ENCODE assay signal across 16 cellular contexts in the genomic region with DNA sequence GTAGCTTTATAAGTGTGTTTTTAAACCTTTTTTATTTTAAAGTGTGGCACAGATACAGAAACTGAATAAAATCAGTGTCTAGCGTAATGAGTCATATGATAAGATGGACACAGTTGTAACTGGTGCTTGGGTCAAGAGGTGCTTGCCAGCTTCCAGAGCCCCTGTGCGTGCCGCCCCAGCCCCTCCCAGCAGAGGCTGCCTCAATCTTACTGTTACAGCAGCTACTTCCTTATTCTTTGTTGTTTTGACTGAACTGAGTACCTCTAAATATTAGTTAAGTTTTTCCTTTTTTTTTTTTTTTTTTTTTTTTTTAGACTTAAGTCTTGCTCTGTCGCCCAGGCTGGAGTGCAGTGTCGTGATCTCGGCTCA. TPM values are rescaled to one million over a fixed set of nuclear protein-coding genes. Genes with fewer than 3 reads are reported as not detected.
DNase-seq lines count a peak whose midpoint lies in the region; FAIRE-seq and TF ChIP-seq lines count a peak whose summit lies in the region.
"Had no signal": no experiment of that assay in that cellular context is flagged by ENCODE, and none has a peak within 500 bp of the region (broad histone marks: within the 10 kb centered on the region; RNA-seq: fewer than 3 reads in every experiment).

No MANE protein-coding gene starts in this region.

- peaks cover 50% of the 10 kb centered on the region for H4K20me1 ChIP-seq in PC-9 (ENCODE audit: insufficient read depth)

- H3K4me3 ChIP-seq in PC-9 = no peak overlapping the region
- H3K4me3 ChIP-seq: transverse colon had no signal

- FAIRE-seq in HTR-8/SVneo (lab: Jason Lieb, UNC) = no peak
- FAIRE-seq: frontal cortex, TTC549 had no signal

- TF ChIP-seq CTCF in PC-9 (conservative IDR thresholded peaks at IDR 0.05) = no peak

- H3K36me3 ChIP-seq in KOPT-K1 (ENCODE audit: insufficient read depth, low read length) (peaks cover 11% of the 10 kb centered on the region; the same call in 1 of the 2 replicates), PC-9 (ENCODE audit: low read depth) (peaks cover 25% of the 10 kb centered on the region)

- H3K79me2 ChIP-seq in PC-9 (ENCODE audit: low read depth) = peaks cover 98% of the 10 kb centered on the region

- H2AFZ ChIP-seq in PC-9 = no peak overlapping the region

- no peaks in the 10 kb centered on the region for H3K27me3 ChIP-seq in PC-9 (ENCODE audit: insufficient read depth, low read depth)
- H3K27me3 ChIP-seq: transverse colon had no signal

- no TSS peak for BruUV-seq in PC-9 (replicated peaks; lab: Mats Ljungman, UMichigan)

- H3F3A ChIP-seq in PC-9 (ENCODE audit: insufficient read depth, low read depth) = no peaks in the 10 kb centered on the region; the same call in 1 of the 2 replicates

- DNase-seq in COLO829 (ENCODE audit: low spot score) (peak; percentile 51), amniotic epithelial cell (ENCODE audit: low read depth) (peak; percentile 23), posterior vena cava (ENCODE audit: low spot score) (peak; percentile 58), PC-9 (no peak), HTR-8/SVneo (ENCODE audit: insufficient read length, low spot score) (no peak)
- DNase-seq in stimulated activated CD4-positive, alpha-beta T cell treated with anti-CD3 and anti-CD28 coated beads, Interleukin-12 subunit alpha, Interleukin-12 subunit beta, amount 100 ng/mL, for 4 hours = no peak
- DNase-seq: activated CD4-positive, alpha-beta T cell treated with anti-CD3 and anti-CD28 coated beads for 4 hours; activated CD8-positive, alpha-beta memory T cell treated with anti-CD3 and anti-CD28 coated beads, Interleukin-2, amount 10 ng/mL, durations not matched to agents 7 days and 5 days; central memory CD4-positive, alpha-beta T cell; islet precursor cell; NCI-H1417; NCI-H524; transverse colon had no signal

- CTCF ChIA-PET in PC-9 (lab: Charles Lee) = interaction anchor here (0.5 kb wide), 1 partner anchor 9 kb away, joined by 3 read pairs; no protein-coding TSS in a partner anchor

- no peaks in the 10 kb centered on the region for H3K4me1 ChIP-seq in PC-9 (replicated peaks; ENCODE audit: insufficient read depth)
- H3K4me1 ChIP-seq: transverse colon had no signal

- no peak overlapping the region for H3K4me2 ChIP-seq in PC-9

- POLR2A ChIA-PET in PC-9 (lab: Charles Lee; ENCODE audit: unreplicated experiment) = no interaction called here

- no peaks in the 10 kb centered on the region for H3K9me2 ChIP-seq in PC-9 (ENCODE audit: insufficient read depth)

- peaks cover 7% of the 10 kb centered on the region for H3K9me3 ChIP-seq in KOPT-K1 (ENCODE audit: insufficient read depth, low read length, poor library complexity, severe bottlenecking)
- peaks cover 15% of the 10 kb centered on the region for H3K9me3 ChIP-seq in PC-9 (ENCODE audit: insufficient read depth, low read depth)

- intact Hi-C loops in posterior vena cava (cut with DNase I) = no loop called here
- intact Hi-C loops in PC-9 (cut with micrococcal nuclease; ENCODE audit: unreplicated experiment) = no loop called here

- peak overlapping the region; percentile 59 for H3K27ac ChIP-seq in KOPT-K1 (ENCODE audit: low read depth, low read length, poor library complexity, severe bottlenecking)
- H3K27ac ChIP-seq in PC-9 = no peak overlapping the region
- H3K27ac ChIP-seq: transverse colon had no signal

RNA-seq across cellular contexts. Expression of gene ZBED4, which starts 8.7 kb away (rescaled TPM):
- total RNA-seq in posterior vena cava (1 to 10 TPM; 7.3 to 8.5 TPM), PC-9 (2021) (18.2 and 21.4 TPM in 2 replicates)

RNA-seq across cellular contexts. Expression of gene BRD1, which starts 34.7 kb away (rescaled TPM):
- total RNA-seq in posterior vena cava (10 to 100 TPM; 20.8 to 21.7 TPM), PC-9 (2021) (28.5 and 30.9 TPM in 2 replicates)

RNA-seq across cellular contexts. Expression of gene ALG12, which starts 55.8 kb away (rescaled TPM):
- total RNA-seq in posterior vena cava (10 to 100 TPM in 1 of 2 donors, 1 to 10 TPM in 1; 8.9 to 11.7 TPM), PC-9 (2021) (16.8 and 19.2 TPM in 2 replicates)

RNA-seq across cellular contexts. Expression of gene CRELD2, which starts 56.0 kb away (rescaled TPM):
- total RNA-seq in posterior vena cava = 10 to 100 TPM; 27.5 to 45.4 TPM
- total RNA-seq in PC-9 (2021) = 30.7 and 34.1 TPM in 2 replicates

Comparison
In these comparisons a context has a peak if more than half of its experiments do, and no peak if none do; other contexts are left out.
1. DNase-seq: peak in COLO829 (single experiment), amniotic epithelial cell (single experiment) and posterior vena cava (single experiment); none in PC-9 (0 of 2), HTR-8/SVneo (single experiment) and stimulated activated CD4-positive, alpha-beta T cell treated with anti-CD3 and anti-CD28 coated beads, Interleukin-12 subunit alpha, Interleukin-12 subunit beta, amount 100 ng/mL, for 4 hours (single experiment).